21 cellular contexts compared by ENCODE assay signal in genomic region chr14:68822964-68823363, GRCh38.
"Had no signal": no experiment of that assay in that cellular context is flagged by ENCODE, and none has a peak within 500 bp of the region (broad histone marks: within the 10 kb centered on the region; RNA-seq: fewer than 3 reads in every experiment).

No MANE protein-coding gene starts in this region.

- H3K27me3 ChIP-seq: breast epithelium, dorsolateral prefrontal cortex, suprapubic skin, upper lobe of left lung had no signal

- H3K4me3 ChIP-seq: breast epithelium, dorsolateral prefrontal cortex, lung, mucosa of descending colon, suprapubic skin, upper lobe of left lung had no signal

- DNase-seq: activated CD4-positive, alpha-beta T cell treated with anti-CD3 and anti-CD28 coated beads, Interleukin-2, amount 50 U/mL, for 1 hour; activated CD4-positive, CD25-positive, alpha-beta regulatory T cell; activated gamma-delta T cell treated with Interleukin-2 at 50 U/mL for 16 hours; activated naive CD8-positive, alpha-beta T cell treated with anti-CD3 and anti-CD28 coated beads, Interleukin-2, amount 10 ng/mL, durations not matched to agents 7 days and 5 days; activated T-cell treated with anti-CD3 and anti-CD28 coated beads, Interleukin-2, amount 50 U/mL, for 4 hours; aorta; dorsolateral prefrontal cortex; left cardiac atrium; mucosa of descending colon; natural killer cell; occipital lobe; right cardiac atrium; stimulated activated CD4-positive, alpha-beta T cell treated with anti-CD3 and anti-CD28 coated beads, Interleukin-2, amount 100 ng/mL, for 24 hours; stimulated activated naive CD8-positive, alpha-beta T cell treated with anti-CD3 and anti-CD28 coated beads, Interleukin-15, Interleukin-2, amounts not matched to agents 100 U/mL and 50 U/mL, for 24 hours; upper lobe of left lung had no signal

- H3K9me3 ChIP-seq: breast epithelium, mucosa of descending colon, suprapubic skin, upper lobe of left lung had no signal

- FAIRE-seq: endometrium, TTC549 had no signal

- H3K36me3 ChIP-seq: breast epithelium, suprapubic skin, upper lobe of left lung had no signal

- H3K27me3 Mint-ChIP-seq: activated naive CD8-positive, alpha-beta T cell treated with anti-CD3 and anti-CD28 coated beads, Interleukin-2, amount 10 ng/mL, durations not matched to agents 7 days and 5 days; progenitor cell of endocrine pancreas had no signal

- H3K36me3 Mint-ChIP-seq: activated naive CD8-positive, alpha-beta T cell treated with anti-CD3 and anti-CD28 coated beads, Interleukin-2, amount 10 ng/mL, durations not matched to agents 7 days and 5 days; natural killer cell had no signal

- ATAC-seq: left cardiac atrium, mucosa of descending colon, right cardiac atrium had no signal

- H3K4me3 Mint-ChIP-seq: activated naive CD8-positive, alpha-beta T cell treated with anti-CD3 and anti-CD28 coated beads, Interleukin-2, amount 10 ng/mL, durations not matched to agents 7 days and 5 days; activated T-cell treated with anti-CD3 and anti-CD28 coated beads, Interleukin-2, amount 50 U/mL, for 4 hours; natural killer cell had no signal

- H3K27ac ChIP-seq: breast epithelium, dorsolateral prefrontal cortex, suprapubic skin, upper lobe of left lung had no signal

- H3K27ac Mint-ChIP-seq: progenitor cell of endocrine pancreas had no signal

- H3K9me3 Mint-ChIP-seq: activated naive CD8-positive, alpha-beta T cell treated with anti-CD3 and anti-CD28 coated beads, Interleukin-2, amount 10 ng/mL, durations not matched to agents 7 days and 5 days; activated T-cell treated with anti-CD3 and anti-CD28 coated beads, Interleukin-2, amount 50 U/mL, for 4 hours; natural killer cell had no signal
